Comparison of ENCODE assay signal across 1 cellular context in the genomic region with DNA sequence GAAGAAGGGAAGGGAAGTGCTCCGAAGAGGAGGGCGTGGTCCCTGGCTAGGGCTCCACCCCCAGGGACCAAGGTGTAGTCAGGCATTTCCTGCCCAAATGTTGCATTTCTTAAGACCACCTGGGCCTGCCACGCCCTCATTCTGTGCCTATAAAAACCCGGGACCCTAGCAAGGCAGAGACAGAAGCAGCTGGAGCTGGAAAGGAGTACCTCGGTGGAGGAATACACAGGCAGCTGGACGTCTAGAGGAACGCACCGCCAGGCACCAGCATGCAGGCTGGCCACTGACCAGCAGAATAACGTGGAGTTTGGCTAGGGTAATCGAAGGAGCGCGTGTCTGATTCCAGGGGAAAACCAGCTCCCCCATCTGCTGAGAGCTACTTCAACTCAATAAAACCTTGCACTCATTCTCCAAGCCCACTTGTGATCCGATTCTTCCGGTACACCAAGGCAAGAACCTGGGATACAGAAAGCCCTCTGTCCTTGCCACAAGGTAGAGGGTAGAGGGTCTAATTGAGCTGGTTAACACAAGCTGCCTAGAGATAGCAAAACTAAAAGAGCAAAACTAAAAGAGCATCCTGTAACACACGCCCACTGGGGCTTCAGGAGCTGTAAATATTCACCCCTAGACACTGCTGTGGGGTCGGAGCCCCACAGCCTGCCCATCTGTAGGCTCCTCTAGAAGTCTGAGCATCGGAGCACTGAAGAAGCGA.
TF ChIP-seq lines count a peak whose summit lies in the region.

No MANE protein-coding gene starts in this region.

TF ChIP-seq in HepG2, 621 proteins besides CTCF, POLR2A, EP300 and RAD21 (continued from another document and continues in another):
- no peak for TF ChIP-seq ZC3H13 (CRISPR knock-in tag; IDR thresholded peaks at IDR 0.05)
- TF ChIP-seq, protein P1, sequence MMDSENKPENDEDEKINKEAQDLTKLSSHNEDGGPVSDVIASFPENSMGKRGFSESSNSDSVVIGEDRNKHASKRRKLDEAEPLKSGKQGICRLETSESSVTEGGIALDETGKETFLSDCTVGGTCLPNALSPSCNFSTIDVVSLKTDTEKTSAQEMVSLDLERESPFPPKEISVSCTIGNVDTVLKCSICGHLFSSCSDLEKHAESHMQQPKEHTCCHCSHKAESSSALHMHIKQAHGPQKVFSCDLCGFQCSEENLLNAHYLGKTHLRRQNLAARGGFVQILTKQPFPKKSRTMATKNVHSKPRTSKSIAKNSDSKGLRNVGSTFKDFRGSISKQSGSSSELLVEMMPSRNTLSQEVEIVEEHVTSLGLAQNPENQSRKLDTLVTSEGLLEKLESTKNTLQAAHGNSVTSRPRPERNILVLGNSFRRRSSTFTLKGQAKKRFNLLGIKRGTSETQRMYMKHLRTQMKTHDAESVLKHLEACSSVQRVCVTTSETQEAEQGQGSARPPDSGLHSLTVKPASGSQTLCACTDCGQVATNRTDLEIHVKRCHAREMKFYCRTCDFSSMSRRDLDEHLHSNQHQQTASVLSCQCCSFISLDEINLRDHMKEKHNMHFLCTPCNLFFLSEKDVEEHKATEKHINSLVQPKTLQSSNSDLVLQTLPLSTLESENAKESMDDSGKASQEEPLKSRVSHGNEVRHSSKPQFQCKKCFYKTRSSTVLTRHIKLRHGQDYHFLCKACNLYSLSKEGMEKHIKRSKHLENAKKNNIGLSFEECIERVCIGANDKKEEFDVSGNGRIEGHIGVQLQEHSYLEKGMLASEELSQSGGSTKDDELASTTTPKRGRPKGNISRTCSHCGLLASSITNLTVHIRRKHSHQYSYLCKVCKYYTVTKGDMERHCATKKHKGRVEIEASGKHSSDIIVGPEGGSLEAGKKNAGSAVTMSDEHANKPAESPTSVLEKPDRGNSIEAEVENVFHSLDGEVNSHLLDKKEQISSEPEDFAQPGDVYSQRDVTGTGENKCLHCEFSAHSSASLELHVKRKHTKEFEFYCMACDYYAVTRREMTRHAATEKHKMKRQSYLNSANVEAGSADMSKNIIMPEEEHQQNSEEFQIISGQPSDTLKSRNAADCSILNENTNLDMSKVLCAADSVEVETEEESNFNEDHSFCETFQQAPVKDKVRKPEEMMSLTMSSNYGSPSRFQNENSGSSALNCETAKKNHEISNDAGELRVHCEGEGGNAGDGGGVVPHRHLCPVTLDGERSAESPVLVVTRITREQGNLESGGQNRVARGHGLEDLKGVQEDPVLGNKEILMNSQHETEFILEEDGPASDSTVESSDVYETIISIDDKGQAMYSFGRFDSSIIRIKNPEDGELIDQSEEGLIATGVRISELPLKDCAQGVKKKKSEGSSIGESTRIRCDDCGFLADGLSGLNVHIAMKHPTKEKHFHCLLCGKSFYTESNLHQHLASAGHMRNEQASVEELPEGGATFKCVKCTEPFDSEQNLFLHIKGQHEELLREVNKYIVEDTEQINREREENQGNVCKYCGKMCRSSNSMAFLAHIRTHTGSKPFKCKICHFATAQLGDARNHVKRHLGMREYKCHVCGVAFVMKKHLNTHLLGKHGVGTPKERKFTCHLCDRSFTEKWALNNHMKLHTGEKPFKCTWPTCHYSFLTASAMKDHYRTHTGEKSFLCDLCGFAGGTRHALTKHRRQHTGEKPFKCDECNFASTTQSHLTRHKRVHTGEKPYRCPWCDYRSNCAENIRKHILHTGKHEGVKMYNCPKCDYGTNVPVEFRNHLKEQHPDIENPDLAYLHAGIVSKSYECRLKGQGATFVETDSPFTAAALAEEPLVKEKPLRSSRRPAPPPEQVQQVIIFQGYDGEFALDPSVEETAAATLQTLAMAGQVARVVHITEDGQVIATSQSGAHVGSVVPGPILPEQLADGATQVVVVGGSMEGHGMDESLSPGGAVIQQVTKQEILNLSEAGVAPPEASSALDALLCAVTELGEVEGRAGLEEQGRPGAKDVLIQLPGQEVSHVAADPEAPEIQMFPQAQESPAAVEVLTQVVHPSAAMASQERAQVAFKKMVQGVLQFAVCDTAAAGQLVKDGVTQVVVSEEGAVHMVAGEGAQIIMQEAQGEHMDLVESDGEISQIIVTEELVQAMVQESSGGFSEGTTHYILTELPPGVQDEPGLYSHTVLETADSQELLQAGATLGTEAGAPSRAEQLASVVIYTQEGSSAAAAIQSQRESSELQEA (CRISPR knock-in tag; IDR thresholded peaks at IDR 0.05; ENCODE audit: not compliant biosample characterization) = peak; percentile 82
- no peak; the same call in 1 of the 2 replicates for TF ChIP-seq NR2C2 (CRISPR knock-in tag; IDR thresholded peaks at IDR 0.05; ENCODE audit: borderline replicate concordance)
- TF ChIP-seq ZNF317 (CRISPR knock-in tag; IDR thresholded peaks at IDR 0.05) = peak; percentile 20; the same call in 1 of the 2 replicates
- TF ChIP-seq, protein P2, sequence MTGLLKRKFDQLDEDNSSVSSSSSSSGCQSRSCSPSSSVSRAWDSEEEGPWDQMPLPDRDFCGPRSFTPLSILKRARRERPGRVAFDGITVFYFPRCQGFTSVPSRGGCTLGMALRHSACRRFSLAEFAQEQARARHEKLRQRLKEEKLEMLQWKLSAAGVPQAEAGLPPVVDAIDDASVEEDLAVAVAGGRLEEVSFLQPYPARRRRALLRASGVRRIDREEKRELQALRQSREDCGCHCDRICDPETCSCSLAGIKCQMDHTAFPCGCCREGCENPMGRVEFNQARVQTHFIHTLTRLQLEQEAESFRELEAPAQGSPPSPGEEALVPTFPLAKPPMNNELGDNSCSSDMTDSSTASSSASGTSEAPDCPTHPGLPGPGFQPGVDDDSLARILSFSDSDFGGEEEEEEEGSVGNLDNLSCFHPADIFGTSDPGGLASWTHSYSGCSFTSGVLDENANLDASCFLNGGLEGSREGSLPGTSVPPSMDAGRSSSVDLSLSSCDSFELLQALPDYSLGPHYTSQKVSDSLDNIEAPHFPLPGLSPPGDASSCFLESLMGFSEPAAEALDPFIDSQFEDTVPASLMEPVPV (CRISPR knock-in tag; IDR thresholded peaks at IDR 0.05) = no peak; the same call in none of the 2 replicates
- TF ChIP-seq ZNF430 (CRISPR knock-in tag; IDR thresholded peaks at IDR 0.05) = peak; percentile 68; the same call in 1 of the 2 replicates
- peak; percentile 86 for TF ChIP-seq DMAP1 (CRISPR knock-in tag; IDR thresholded peaks at IDR 0.05)
- peak; percentile 61 for TF ChIP-seq TAF1 (CRISPR knock-in tag; IDR thresholded peaks at IDR 0.05)
- TF ChIP-seq, protein P3, sequence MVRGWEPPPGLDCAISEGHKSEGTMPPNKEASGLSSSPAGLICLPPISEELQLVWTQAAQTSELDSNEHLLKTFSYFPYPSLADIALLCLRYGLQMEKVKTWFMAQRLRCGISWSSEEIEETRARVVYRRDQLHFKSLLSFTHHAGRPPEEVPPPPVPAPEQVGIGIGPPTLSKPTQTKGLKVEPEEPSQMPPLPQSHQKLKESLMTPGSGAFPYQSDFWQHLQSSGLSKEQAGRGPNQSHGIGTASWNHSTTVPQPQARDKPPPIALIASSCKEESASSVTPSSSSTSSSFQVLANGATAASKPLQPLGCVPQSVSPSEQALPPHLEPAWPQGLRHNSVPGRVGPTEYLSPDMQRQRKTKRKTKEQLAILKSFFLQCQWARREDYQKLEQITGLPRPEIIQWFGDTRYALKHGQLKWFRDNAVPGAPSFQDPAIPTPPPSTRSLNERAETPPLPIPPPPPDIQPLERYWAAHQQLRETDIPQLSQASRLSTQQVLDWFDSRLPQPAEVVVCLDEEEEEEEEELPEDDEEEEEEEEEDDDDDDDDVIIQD (CRISPR knock-in tag; IDR thresholded peaks at IDR 0.05; ENCODE audit: low read depth) = no peak; the same call in 1 of the 2 replicates
- no peak for TF ChIP-seq ZNF382 (CRISPR knock-in tag; IDR thresholded peaks at IDR 0.05; ENCODE audit: borderline replicate concordance)
- no peak for TF ChIP-seq JUNB (CRISPR knock-in tag; IDR thresholded peaks at IDR 0.05; ENCODE audit: borderline replicate concordance)
- TF ChIP-seq SOX5 (CRISPR knock-in tag; IDR thresholded peaks at IDR 0.05; ENCODE audit: borderline replicate concordance) = 0 out of 2 replicates have a peak, but pooled peaks have one; percentile 19
- TF ChIP-seq SP140L (CRISPR knock-in tag; IDR thresholded peaks at IDR 0.05; ENCODE audit: borderline replicate concordance) = no peak
- no peak for TF ChIP-seq ZSCAN20 (CRISPR knock-in tag; IDR thresholded peaks at IDR 0.05; ENCODE audit: borderline replicate concordance)
- TF ChIP-seq, protein P4, sequence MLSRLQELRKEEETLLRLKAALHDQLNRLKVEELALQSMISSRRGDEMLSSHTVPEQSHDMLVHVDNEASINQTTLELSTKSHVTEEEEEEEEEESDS (CRISPR knock-in tag; IDR thresholded peaks at IDR 0.05; ENCODE audit: borderline replicate concordance) = no peak; the same call in 1 of the 2 replicates
- TF ChIP-seq, protein P5, sequence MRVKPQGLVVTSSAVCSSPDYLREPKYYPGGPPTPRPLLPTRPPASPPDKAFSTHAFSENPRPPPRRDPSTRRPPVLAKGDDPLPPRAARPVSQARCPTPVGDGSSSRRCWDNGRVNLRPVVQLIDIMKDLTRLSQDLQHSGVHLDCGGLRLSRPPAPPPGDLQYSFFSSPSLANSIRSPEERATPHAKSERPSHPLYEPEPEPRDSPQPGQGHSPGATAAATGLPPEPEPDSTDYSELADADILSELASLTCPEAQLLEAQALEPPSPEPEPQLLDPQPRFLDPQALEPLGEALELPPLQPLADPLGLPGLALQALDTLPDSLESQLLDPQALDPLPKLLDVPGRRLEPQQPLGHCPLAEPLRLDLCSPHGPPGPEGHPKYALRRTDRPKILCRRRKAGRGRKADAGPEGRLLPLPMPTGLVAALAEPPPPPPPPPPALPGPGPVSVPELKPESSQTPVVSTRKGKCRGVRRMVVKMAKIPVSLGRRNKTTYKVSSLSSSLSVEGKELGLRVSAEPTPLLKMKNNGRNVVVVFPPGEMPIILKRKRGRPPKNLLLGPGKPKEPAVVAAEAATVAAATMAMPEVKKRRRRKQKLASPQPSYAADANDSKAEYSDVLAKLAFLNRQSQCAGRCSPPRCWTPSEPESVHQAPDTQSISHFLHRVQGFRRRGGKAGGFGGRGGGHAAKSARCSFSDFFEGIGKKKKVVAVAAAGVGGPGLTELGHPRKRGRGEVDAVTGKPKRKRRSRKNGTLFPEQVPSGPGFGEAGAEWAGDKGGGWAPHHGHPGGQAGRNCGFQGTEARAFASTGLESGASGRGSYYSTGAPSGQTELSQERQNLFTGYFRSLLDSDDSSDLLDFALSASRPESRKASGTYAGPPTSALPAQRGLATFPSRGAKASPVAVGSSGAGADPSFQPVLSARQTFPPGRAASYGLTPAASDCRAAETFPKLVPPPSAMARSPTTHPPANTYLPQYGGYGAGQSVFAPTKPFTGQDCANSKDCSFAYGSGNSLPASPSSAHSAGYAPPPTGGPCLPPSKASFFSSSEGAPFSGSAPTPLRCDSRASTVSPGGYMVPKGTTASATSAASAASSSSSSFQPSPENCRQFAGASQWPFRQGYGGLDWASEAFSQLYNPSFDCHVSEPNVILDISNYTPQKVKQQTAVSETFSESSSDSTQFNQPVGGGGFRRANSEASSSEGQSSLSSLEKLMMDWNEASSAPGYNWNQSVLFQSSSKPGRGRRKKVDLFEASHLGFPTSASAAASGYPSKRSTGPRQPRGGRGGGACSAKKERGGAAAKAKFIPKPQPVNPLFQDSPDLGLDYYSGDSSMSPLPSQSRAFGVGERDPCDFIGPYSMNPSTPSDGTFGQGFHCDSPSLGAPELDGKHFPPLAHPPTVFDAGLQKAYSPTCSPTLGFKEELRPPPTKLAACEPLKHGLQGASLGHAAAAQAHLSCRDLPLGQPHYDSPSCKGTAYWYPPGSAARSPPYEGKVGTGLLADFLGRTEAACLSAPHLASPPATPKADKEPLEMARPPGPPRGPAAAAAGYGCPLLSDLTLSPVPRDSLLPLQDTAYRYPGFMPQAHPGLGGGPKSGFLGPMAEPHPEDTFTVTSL (CRISPR knock-in tag; IDR thresholded peaks at IDR 0.05; ENCODE audit: borderline replicate concordance) = no peak
- no peak for TF ChIP-seq SIN3A (IDR thresholded peaks at IDR 0.05; ENCODE audit: borderline replicate concordance, low read depth, low read length)
- 0 out of 2 replicates have a peak, but pooled peaks have one; percentile 13 for TF ChIP-seq FOXK1 (CRISPR knock-in tag; IDR thresholded peaks at IDR 0.05; ENCODE audit: borderline replicate concordance, low read depth)
- no peak for TF ChIP-seq RBFOX2 (IDR thresholded peaks at IDR 0.05; ENCODE audit: low read depth, low read length)
- no peak for TF ChIP-seq ZNF749 (CRISPR knock-in tag; IDR thresholded peaks at IDR 0.05; ENCODE audit: borderline replicate concordance)
- peak; percentile 30; the same call in 1 of the 2 replicates for TF ChIP-seq ZNF772 (CRISPR knock-in tag; IDR thresholded peaks at IDR 0.05)
- no peak for TF ChIP-seq ZNF569 (CRISPR knock-in tag; IDR thresholded peaks at IDR 0.05; ENCODE audit: borderline replicate concordance)
- TF ChIP-seq, protein P6, sequence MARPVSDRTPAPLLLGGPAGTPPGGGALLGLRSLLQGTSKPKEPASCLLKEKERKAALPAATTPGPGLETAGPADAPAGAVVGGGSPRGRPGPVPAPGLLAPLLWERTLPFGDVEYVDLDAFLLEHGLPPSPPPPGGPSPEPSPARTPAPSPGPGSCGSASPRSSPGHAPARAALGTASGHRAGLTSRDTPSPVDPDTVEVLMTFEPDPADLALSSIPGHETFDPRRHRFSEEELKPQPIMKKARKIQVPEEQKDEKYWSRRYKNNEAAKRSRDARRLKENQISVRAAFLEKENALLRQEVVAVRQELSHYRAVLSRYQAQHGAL (CRISPR knock-in tag; IDR thresholded peaks at IDR 0.05; ENCODE audit: not compliant biosample characterization) = no peak
- TF ChIP-seq ZNF552 (CRISPR knock-in tag; IDR thresholded peaks at IDR 0.05; ENCODE audit: borderline replicate concordance) = no peak
- TF ChIP-seq, protein P7, sequence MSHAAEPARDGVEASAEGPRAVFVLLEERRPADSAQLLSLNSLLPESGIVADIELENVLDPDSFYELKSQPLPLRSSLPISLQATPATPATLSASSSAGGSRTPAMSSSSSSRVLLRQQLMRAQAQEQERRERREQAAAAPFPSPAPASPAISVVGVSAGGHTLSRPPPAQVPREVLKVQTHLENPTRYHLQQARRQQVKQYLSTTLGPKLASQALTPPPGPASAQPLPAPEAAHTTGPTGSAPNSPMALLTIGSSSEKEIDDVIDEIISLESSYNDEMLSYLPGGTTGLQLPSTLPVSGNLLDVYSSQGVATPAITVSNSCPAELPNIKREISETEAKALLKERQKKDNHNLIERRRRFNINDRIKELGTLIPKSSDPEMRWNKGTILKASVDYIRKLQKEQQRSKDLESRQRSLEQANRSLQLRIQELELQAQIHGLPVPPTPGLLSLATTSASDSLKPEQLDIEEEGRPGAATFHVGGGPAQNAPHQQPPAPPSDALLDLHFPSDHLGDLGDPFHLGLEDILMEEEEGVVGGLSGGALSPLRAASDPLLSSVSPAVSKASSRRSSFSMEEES (CRISPR knock-in tag; IDR thresholded peaks at IDR 0.05) = peak; percentile 57; the same call in 1 of the 2 replicates
- TF ChIP-seq, protein P8, sequence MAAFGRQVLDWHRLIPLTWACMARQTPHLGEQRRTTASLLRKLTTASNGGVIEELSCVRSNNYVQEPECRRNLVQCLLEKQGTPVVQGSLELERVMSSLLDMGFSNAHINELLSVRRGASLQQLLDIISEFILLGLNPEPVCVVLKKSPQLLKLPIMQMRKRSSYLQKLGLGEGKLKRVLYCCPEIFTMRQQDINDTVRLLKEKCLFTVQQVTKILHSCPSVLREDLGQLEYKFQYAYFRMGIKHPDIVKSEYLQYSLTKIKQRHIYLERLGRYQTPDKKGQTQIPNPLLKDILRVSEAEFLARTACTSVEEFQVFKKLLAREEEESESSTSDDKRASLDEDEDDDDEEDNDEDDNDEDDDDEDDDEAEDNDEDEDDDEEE (CRISPR knock-in tag; IDR thresholded peaks at IDR 0.05) = peak; percentile 92
- TF ChIP-seq FOXO1 (CRISPR knock-in tag; IDR thresholded peaks at IDR 0.05) = peak; percentile 46
- TF ChIP-seq ZNF567 (CRISPR knock-in tag; IDR thresholded peaks at IDR 0.05; ENCODE audit: borderline replicate concordance) = peak; percentile 59; the same call in 1 of the 2 replicates
- 0 out of 2 replicates have a peak, but pooled peaks have one; percentile 20 for TF ChIP-seq NR2F6 (IDR thresholded peaks at IDR 0.05)
- peak; percentile 53; the same call in 1 of the 2 replicates for TF ChIP-seq NR2F6 (CRISPR knock-in tag; IDR thresholded peaks at IDR 0.05)
- no peak for TF ChIP-seq ZNF251 (CRISPR knock-in tag; IDR thresholded peaks at IDR 0.05)
- no peak for TF ChIP-seq ZNF7 (CRISPR knock-in tag; IDR thresholded peaks at IDR 0.05)
- TF ChIP-seq ZNF781 (CRISPR knock-in tag; IDR thresholded peaks at IDR 0.05; ENCODE audit: borderline replicate concordance, not compliant biosample characterization) = no peak
